10 cellular contexts compared by ENCODE assay signal in the genomic region with DNA sequence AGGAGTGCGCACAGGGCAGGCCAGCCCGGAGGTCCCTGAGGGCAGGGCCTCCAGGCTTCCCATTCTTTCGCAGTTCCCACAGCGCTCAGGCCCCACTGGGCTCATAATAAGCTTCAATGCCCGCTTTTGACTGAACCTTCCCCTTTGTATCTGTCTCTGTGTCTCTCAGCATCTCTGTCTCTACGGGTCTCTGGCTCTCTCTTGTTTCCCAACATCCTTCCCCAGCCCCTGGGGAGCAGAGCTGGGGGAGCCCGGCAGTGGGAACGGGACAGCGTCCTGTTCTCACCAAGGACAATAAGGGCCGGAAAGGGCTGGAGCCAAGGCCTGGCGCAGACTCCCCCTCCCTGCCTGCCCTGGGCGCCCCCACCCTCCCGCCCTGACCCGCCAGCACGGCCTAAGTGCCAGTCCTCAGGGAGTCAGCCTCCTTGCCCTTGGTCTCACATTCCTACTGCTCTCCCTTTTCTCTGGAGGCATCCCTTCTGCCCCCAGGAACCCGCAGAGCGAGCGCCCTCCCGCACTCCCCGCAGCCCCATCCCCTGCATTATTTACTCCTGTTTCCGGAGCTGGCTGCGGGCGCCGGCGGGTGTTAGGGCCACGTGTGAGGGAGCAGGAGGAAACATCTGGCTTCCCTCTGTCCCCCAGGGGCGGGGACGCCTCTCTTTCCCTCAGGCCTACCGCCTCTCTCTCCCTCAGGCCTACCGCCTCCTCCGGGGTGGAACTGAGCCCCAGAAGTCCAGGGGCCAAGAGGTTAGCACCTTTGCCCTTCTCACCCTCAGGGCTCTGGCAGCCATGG. TPM values are rescaled to one million over a fixed set of nuclear protein-coding genes. Genes with fewer than 3 reads are reported as not detected.
DNase-seq lines count a peak whose midpoint lies in the region; ATAC-seq and TF ChIP-seq lines count a peak whose summit lies in the region.
"Had no signal": no experiment of that assay in that cellular context is flagged by ENCODE, and none has a peak within 500 bp of the region (broad histone marks: within the 10 kb centered on the region; RNA-seq: fewer than 3 reads in every experiment).

No MANE protein-coding gene starts in this region.

- H3K27ac ChIP-seq in iPS DF 6.9 (ENCODE audit: low read length) (no peak overlapping the region), spleen (peak overlapping the region; percentile 11 to 84 (median 70))
- H3K27ac ChIP-seq: thoracic aorta had no signal

- peak overlapping the region; percentile 80 for H3K4me3 Mint-ChIP-seq in activated B cell treated with CpG ODN at 0.5 μM for 24 hours

- no peak for TF ChIP-seq POLR2A in spleen (IDR thresholded peaks at IDR 0.05)

- CTCF ChIA-PET in activated B cell treated with CpG ODN at 0.5 μM for 24 hours (lab: Charles Lee), result interaction anchor here (0.8 to 6.4 kb wide), 16 partner anchors 13 to 123 kb away, joined by 3 to 145 read pairs (median 5); a partner anchor contains a TSS

- DNase-seq in NCI-H1436 (lab: John Stamatoyannopoulos, UW), result peak; percentile 14
- DNase-seq in NCI-H1436 treated with DMSO at 0.1 percent for 48 hours (lab: John Stamatoyannopoulos, UW), result no peak
- no peak for DNase-seq in activated B cell treated with CpG ODN at 0.5 μM for 24 hours
- DNase-seq in iPS DF 6.9 (ENCODE audit: low read depth, low spot score), result no peak
- peak; percentile 86 for DNase-seq in spleen
- DNase-seq in NCI-H1694 (lab: John Stamatoyannopoulos, UW), result no peak

- intact Hi-C loops in activated B cell treated with CpG ODN at 0.5 μM for 24 hours (cut with micrococcal nuclease), result loop anchor here (1.0 kb wide), 7 partner anchors 16 to 121 kb away; a partner anchor contains a TSS
- intact Hi-C loops in spleen (cut with DNase I; ENCODE audit: low total_unique reads), result no loop called here

- POLR2A ChIA-PET in activated B cell treated with CpG ODN at 0.5 μM for 24 hours (lab: Charles Lee), result interaction anchor here (0.6 to 4.5 kb wide), 16 partner anchors 12 to 105 kb away, joined by 3 to 92 read pairs (median 6); a partner anchor contains a TSS

- H3K27me3 ChIP-seq in iPS DF 6.9 (ENCODE audit: control insufficient read depth, insufficient read depth, low read length) (no peaks in the 10 kb centered on the region), spleen (replicated peaks in 1 of 7) (no peaks in the 10 kb centered on the region)

- ATAC-seq in activated B cell treated with CpG ODN at 0.5 μM for 24 hours (ENCODE audit: low read depth), result peak; percentile 8
- ATAC-seq in HG03280 (IDR thresholded peaks at IDR 0.05; ENCODE audit: unreplicated experiment), result no peak
- ATAC-seq in GM18873 (IDR thresholded peaks at IDR 0.05; ENCODE audit: low FRiP score, unreplicated experiment), result no peak

- no peaks in the 10 kb centered on the region for H3K9me3 ChIP-seq in iPS DF 6.9 (ENCODE audit: control insufficient read depth, insufficient read depth, low read length)
- peaks cover 0 to 8% (median 0%) of the 10 kb centered on the region in 8 donors for H3K9me3 ChIP-seq in spleen
- H3K9me3 ChIP-seq: thoracic aorta had no signal

- H3K4me3 ChIP-seq in iPS DF 6.9 (ENCODE audit: low read length) (peak overlapping the region; percentile 11; the same call in 1 of the 2 replicates), spleen (peak overlapping the region in 1 of 8 donors; percentile 51)

- H3K4me1 ChIP-seq in iPS DF 6.9 (ENCODE audit: control insufficient read depth, insufficient read depth, low read length) (peaks cover 5% of the 10 kb centered on the region), spleen (peaks cover 14 to 34% (median 25%) of the 10 kb centered on the region in 6 donors)

- H3K27ac Mint-ChIP-seq in activated B cell treated with CpG ODN at 0.5 μM for 24 hours, result peak overlapping the region; percentile 37

- peaks cover 16% of the 10 kb centered on the region for H3K36me3 Mint-ChIP-seq in activated B cell treated with CpG ODN at 0.5 μM for 24 hours (ENCODE audit: low read depth)

- no peak for TF ChIP-seq CTCF in activated B cell treated with CpG ODN at 0.5 μM for 24 hours (IDR thresholded peaks at IDR 0.05)
- no peak for TF ChIP-seq CTCF in spleen (IDR thresholded peaks at IDR 0.05 in 8 of 11, conservative IDR thresholded peaks at IDR 0.05 in 3 of 11)

- no CpG with 5 or more reads among the region's 31 CpGs for WGBS in iPS DF 6.9 (ENCODE audit: insufficient coverage, insufficient read length)
- WGBS in spleen, 5 donors, result 14 to 16% (median 15%) methylated on average over 18 to 31 of the region's 31 CpGs

- H3K4me1 Mint-ChIP-seq in activated B cell treated with CpG ODN at 0.5 μM for 24 hours, result peaks cover 18% of the 10 kb centered on the region

- no peaks in the 10 kb centered on the region for H3K9me3 Mint-ChIP-seq in activated B cell treated with CpG ODN at 0.5 μM for 24 hours
- H3K9me3 Mint-ChIP-seq: activated T-helper 17 cell treated with anti-CD3 and anti-CD28 coated beads, Interleukin-2, amount 50 U/mL, for 72 hours had no signal

- no peaks in the 10 kb centered on the region for H3K27me3 Mint-ChIP-seq in activated B cell treated with CpG ODN at 0.5 μM for 24 hours
- H3K27me3 Mint-ChIP-seq: activated T-helper 17 cell treated with anti-CD3 and anti-CD28 coated beads, Interleukin-2, amount 50 U/mL, for 72 hours had no signal

- 0 out of 2 replicates have a peak, but pooled peaks cover 3% of the 10 kb centered on the region for H3K36me3 ChIP-seq in iPS DF 6.9 (ENCODE audit: control insufficient read depth, insufficient read depth, low read length)
- H3K36me3 ChIP-seq in spleen, result peaks cover 0 to 31% (median 17%) of the 10 kb centered on the region in 6 donors

RNA-seq across cellular contexts. Expression of a gene that starts 6.5 kb away (rescaled TPM):
- total RNA-seq in activated B cell treated with CpG ODN at 0.5 μM for 24 hours (128 and 132 TPM in 2 replicates), spleen (100 to 1,000 TPM; 113 to 154 (median 136) TPM)
- 100 to 1,000 TPM; 193 to 203 (median 200) TPM for polyA plus RNA-seq in spleen

RNA-seq across cellular contexts. Expression of a gene that starts 7.1 kb away (rescaled TPM):
- total RNA-seq in activated B cell treated with CpG ODN at 0.5 μM for 24 hours, result 1.2 and 1.9 TPM in 2 replicates
- 1 to 10 TPM in 6 of 7 donors, under 1 TPM in 1; 0.83 to 3.6 (median 1.6) TPM for total RNA-seq in spleen
- polyA plus RNA-seq in spleen, result under 1 TPM; 0.35 to 0.77 (median 0.46) TPM

RNA-seq across cellular contexts. Expression of a gene that starts 26.2 kb away (rescaled TPM):
- total RNA-seq in activated B cell treated with CpG ODN at 0.5 μM for 24 hours, result 33.2 and 36.8 TPM in 2 replicates
- total RNA-seq in spleen, result 10 to 100 TPM; 25.0 to 62.4 (median 49.9) TPM
- 100 to 1,000 TPM; 205 to 262 (median 229) TPM for polyA plus RNA-seq in spleen

RNA-seq across cellular contexts. Expression of a gene that starts 30.9 kb away (rescaled TPM):
- 77.3 and 85.2 TPM in 2 replicates for total RNA-seq in activated B cell treated with CpG ODN at 0.5 μM for 24 hours
- total RNA-seq in spleen, result 10 to 100 TPM; 28.4 to 41.4 (median 38.2) TPM
- 10 to 100 TPM; 60.1 to 73.8 (median 72.5) TPM for polyA plus RNA-seq in spleen

RNA-seq across cellular contexts. Expression of a gene that starts 38.9 kb away (rescaled TPM):
- total RNA-seq in activated B cell treated with CpG ODN at 0.5 μM for 24 hours (0.29 TPM in 1 of 2 replicates, not detected in the other), spleen (10 to 100 TPM in 5 of 7 donors, 1 to 10 TPM in 2; 8.0 to 19.4 (median 10.3) TPM)
- 1 to 10 TPM; 3.7 to 8.0 (median 7.8) TPM for polyA plus RNA-seq in spleen

Comparison
In these comparisons a context has a peak if more than half of its experiments do, and no peak if none do; other contexts are left out.
1. DNase-seq: peak in NCI-H1436 (single experiment) and spleen (single experiment); none in NCI-H1436 treated with DMSO at 0.1 percent for 48 hours (single experiment), activated B cell treated with CpG ODN at 0.5 μM for 24 hours (single experiment), iPS DF 6.9 (single experiment) and NCI-H1694 (single experiment).